9 cellular contexts compared by ENCODE assay signal in genomic region chr10:113876461-113876860, GRCh38.
"Had no signal": no experiment of that assay in that cellular context is flagged by ENCODE, and none has a peak within 500 bp of the region (broad histone marks: within the 10 kb centered on the region; RNA-seq: fewer than 3 reads in every experiment).

No MANE protein-coding gene starts in this region.

- H2AFZ ChIP-seq: GM23338 had no signal

- H3K4me2 ChIP-seq: GM23338 had no signal

- H3K4me1 Mint-ChIP-seq: H9 had no signal

- H3K4me3 Mint-ChIP-seq: GM23338, H9 had no signal

- DNase-seq: H9, HCEC 1CT, IMR-90, KG1 had no signal

- H3K27ac Mint-ChIP-seq: GM23338, H9 had no signal

- FAIRE-seq: H1, H54, HTR-8/SVneo, K562 had no signal

- H3K4me3 ChIP-seq: GM23338, K562 had no signal
